In genomic region chr16:31480851-31481250, GRCh38 we compare ENCODE assay signal across 1 cellular context.
TF ChIP-seq lines count a peak whose summit lies in the region.

No MANE protein-coding gene starts in this region.

TF ChIP-seq in GM23338, 12 proteins besides CTCF, POLR2A, EP300 and RAD21 (continued from another document):
- TF ChIP-seq ETS1 (IDR thresholded peaks at IDR 0.05): no peak
TF ChIP-seq in GM23338: peak in this region for 0.
